Comparison of ENCODE assay signal across 2 cellular contexts in the genomic region with DNA sequence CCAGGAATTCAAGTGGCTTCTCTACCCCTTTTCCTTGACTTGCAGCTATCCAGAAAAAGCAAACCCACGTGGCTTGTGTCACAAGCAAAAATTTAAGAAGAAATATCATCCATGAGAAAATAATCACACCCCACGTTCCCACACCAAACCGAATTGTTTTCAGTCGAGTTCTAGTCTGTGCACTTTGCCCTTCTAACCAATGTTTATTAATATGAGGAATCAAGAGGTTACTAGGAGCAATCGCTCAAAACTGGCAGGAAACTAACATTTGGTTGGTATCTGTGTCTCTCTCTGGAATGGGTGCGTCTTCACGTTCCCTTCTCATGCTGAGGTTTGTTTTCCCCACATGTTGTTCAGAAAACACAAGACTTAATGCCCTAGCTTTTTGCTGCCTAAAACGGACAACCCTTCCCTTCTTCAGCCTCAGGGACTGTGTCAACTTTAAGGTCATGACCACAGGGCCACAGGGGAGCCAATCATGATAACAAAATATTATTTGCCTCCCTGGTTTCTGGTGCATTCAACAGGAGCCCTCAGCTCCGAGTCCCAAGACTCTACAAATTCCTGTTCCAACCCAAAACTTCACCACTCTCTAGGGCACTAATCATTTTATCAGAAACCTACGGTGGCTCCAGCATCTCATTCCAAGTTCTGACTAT.
TF ChIP-seq lines count a peak whose summit lies in the region.

No MANE protein-coding gene starts in this region.

TF ChIP-seq in liver, 16 proteins besides CTCF, POLR2A, EP300 and RAD21:
- TF ChIP-seq HNF4G (IDR thresholded peaks at IDR 0.05) (peak; percentile 24), FOXA2 (IDR thresholded peaks at IDR 0.05) (no peak), SP1 (IDR thresholded peaks at IDR 0.05) (peak; percentile 79), RXRA (IDR thresholded peaks at IDR 0.05) (peak; percentile 71 to 85), HNF4A (conservative IDR thresholded peaks at IDR 0.05) (peak; percentile 67 to 86), EGR1 (IDR thresholded peaks at IDR 0.05; ENCODE audit: low read depth in 2 of 2) (no peak)
- TF ChIP-seq, protein P1, sequence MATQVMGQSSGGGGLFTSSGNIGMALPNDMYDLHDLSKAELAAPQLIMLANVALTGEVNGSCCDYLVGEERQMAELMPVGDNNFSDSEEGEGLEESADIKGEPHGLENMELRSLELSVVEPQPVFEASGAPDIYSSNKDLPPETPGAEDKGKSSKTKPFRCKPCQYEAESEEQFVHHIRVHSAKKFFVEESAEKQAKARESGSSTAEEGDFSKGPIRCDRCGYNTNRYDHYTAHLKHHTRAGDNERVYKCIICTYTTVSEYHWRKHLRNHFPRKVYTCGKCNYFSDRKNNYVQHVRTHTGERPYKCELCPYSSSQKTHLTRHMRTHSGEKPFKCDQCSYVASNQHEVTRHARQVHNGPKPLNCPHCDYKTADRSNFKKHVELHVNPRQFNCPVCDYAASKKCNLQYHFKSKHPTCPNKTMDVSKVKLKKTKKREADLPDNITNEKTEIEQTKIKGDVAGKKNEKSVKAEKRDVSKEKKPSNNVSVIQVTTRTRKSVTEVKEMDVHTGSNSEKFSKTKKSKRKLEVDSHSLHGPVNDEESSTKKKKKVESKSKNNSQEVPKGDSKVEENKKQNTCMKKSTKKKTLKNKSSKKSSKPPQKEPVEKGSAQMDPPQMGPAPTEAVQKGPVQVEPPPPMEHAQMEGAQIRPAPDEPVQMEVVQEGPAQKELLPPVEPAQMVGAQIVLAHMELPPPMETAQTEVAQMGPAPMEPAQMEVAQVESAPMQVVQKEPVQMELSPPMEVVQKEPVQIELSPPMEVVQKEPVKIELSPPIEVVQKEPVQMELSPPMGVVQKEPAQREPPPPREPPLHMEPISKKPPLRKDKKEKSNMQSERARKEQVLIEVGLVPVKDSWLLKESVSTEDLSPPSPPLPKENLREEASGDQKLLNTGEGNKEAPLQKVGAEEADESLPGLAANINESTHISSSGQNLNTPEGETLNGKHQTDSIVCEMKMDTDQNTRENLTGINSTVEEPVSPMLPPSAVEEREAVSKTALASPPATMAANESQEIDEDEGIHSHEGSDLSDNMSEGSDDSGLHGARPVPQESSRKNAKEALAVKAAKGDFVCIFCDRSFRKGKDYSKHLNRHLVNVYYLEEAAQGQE (IDR thresholded peaks at IDR 0.05) = no peak
- TF ChIP-seq, protein P2, sequence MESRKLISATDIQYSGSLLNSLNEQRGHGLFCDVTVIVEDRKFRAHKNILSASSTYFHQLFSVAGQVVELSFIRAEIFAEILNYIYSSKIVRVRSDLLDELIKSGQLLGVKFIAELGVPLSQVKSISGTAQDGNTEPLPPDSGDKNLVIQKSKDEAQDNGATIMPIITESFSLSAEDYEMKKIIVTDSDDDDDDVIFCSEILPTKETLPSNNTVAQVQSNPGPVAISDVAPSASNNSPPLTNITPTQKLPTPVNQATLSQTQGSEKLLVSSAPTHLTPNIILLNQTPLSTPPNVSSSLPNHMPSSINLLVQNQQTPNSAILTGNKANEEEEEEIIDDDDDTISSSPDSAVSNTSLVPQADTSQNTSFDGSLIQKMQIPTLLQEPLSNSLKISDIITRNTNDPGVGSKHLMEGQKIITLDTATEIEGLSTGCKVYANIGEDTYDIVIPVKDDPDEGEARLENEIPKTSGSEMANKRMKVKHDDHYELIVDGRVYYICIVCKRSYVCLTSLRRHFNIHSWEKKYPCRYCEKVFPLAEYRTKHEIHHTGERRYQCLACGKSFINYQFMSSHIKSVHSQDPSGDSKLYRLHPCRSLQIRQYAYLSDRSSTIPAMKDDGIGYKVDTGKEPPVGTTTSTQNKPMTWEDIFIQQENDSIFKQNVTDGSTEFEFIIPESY (IDR thresholded peaks at IDR 0.05) = no peak

TF ChIP-seq in HepG2, 621 proteins besides CTCF, POLR2A, EP300 and RAD21:
- no peak for TF ChIP-seq ZC3H4 (CRISPR knock-in tag; IDR thresholded peaks at IDR 0.05; ENCODE audit: borderline replicate concordance)
- no peak for TF ChIP-seq SMARCE1 (IDR thresholded peaks at IDR 0.05; ENCODE audit: borderline replicate concordance)
- TF ChIP-seq ATRX (CRISPR knock-in tag; IDR thresholded peaks at IDR 0.05; ENCODE audit: borderline replicate concordance) = no peak
- no peak for TF ChIP-seq ZNF136 (CRISPR knock-in tag; IDR thresholded peaks at IDR 0.05; ENCODE audit: low read depth)
- no peak for TF ChIP-seq ZNF460 (CRISPR knock-in tag; IDR thresholded peaks at IDR 0.05; ENCODE audit: borderline replicate concordance)
- TF ChIP-seq REXO4 (CRISPR knock-in tag; IDR thresholded peaks at IDR 0.05; ENCODE audit: borderline replicate concordance) = no peak
- no peak for TF ChIP-seq TSC22D2 (CRISPR knock-in tag; IDR thresholded peaks at IDR 0.05; ENCODE audit: borderline replicate concordance)
- no peak for TF ChIP-seq ASH2L (IDR thresholded peaks at IDR 0.05; ENCODE audit: insufficient read length, low read depth, low read length)
- TF ChIP-seq, protein P3, sequence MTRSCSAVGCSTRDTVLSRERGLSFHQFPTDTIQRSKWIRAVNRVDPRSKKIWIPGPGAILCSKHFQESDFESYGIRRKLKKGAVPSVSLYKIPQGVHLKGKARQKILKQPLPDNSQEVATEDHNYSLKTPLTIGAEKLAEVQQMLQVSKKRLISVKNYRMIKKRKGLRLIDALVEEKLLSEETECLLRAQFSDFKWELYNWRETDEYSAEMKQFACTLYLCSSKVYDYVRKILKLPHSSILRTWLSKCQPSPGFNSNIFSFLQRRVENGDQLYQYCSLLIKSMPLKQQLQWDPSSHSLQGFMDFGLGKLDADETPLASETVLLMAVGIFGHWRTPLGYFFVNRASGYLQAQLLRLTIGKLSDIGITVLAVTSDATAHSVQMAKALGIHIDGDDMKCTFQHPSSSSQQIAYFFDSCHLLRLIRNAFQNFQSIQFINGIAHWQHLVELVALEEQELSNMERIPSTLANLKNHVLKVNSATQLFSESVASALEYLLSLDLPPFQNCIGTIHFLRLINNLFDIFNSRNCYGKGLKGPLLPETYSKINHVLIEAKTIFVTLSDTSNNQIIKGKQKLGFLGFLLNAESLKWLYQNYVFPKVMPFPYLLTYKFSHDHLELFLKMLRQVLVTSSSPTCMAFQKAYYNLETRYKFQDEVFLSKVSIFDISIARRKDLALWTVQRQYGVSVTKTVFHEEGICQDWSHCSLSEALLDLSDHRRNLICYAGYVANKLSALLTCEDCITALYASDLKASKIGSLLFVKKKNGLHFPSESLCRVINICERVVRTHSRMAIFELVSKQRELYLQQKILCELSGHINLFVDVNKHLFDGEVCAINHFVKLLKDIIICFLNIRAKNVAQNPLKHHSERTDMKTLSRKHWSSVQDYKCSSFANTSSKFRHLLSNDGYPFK (CRISPR knock-in tag; IDR thresholded peaks at IDR 0.05; ENCODE audit: borderline replicate concordance) = no peak
- no peak for TF ChIP-seq SRSF1 (optimal IDR thresholded peaks at IDR 0.05; ENCODE audit: low read depth, low read length)
- no peak for TF ChIP-seq SMAD3 (CRISPR knock-in tag; IDR thresholded peaks at IDR 0.05)
- TF ChIP-seq CAMTA2 (CRISPR knock-in tag; IDR thresholded peaks at IDR 0.05; ENCODE audit: borderline replicate concordance) = no peak
- TF ChIP-seq, protein P4, sequence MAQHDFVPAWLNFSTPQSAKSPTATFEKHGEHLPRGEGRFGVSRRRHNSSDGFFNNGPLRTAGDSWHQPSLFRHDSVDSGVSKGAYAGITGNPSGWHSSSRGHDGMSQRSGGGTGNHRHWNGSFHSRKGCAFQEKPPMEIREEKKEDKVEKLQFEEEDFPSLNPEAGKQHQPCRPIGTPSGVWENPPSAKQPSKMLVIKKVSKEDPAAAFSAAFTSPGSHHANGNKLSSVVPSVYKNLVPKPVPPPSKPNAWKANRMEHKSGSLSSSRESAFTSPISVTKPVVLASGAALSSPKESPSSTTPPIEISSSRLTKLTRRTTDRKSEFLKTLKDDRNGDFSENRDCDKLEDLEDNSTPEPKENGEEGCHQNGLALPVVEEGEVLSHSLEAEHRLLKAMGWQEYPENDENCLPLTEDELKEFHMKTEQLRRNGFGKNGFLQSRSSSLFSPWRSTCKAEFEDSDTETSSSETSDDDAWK (CRISPR knock-in tag; IDR thresholded peaks at IDR 0.05) = no peak
- no peak for TF ChIP-seq SP1 (IDR thresholded peaks at IDR 0.05)
- TF ChIP-seq SP1 (CRISPR knock-in tag; IDR thresholded peaks at IDR 0.05) = no peak
- TF ChIP-seq SIX1 (CRISPR knock-in tag; IDR thresholded peaks at IDR 0.05; ENCODE audit: borderline replicate concordance) = no peak
- no peak for TF ChIP-seq GLI4 (CRISPR knock-in tag; IDR thresholded peaks at IDR 0.05; ENCODE audit: borderline replicate concordance)
- TF ChIP-seq, protein P5, sequence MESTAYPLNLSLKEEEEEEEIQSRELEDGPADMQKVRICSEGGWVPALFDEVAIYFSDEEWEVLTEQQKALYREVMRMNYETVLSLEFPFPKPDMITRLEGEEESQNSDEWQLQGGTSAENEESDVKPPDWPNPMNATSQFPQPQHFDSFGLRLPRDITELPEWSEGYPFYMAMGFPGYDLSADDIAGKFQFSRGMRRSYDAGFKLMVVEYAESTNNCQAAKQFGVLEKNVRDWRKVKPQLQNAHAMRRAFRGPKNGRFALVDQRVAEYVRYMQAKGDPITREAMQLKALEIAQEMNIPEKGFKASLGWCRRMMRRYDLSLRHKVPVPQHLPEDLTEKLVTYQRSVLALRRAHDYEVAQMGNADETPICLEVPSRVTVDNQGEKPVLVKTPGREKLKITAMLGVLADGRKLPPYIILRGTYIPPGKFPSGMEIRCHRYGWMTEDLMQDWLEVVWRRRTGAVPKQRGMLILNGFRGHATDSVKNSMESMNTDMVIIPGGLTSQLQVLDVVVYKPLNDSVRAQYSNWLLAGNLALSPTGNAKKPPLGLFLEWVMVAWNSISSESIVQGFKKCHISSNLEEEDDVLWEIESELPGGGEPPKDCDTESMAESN (CRISPR knock-in tag; conservative IDR thresholded peaks at IDR 0.05) = no peak
- TF ChIP-seq TBX2 (CRISPR knock-in tag; IDR thresholded peaks at IDR 0.05; ENCODE audit: borderline replicate concordance) = no peak
- TF ChIP-seq, protein P6, sequence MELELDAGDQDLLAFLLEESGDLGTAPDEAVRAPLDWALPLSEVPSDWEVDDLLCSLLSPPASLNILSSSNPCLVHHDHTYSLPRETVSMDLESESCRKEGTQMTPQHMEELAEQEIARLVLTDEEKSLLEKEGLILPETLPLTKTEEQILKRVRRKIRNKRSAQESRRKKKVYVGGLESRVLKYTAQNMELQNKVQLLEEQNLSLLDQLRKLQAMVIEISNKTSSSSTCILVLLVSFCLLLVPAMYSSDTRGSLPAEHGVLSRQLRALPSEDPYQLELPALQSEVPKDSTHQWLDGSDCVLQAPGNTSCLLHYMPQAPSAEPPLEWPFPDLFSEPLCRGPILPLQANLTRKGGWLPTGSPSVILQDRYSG (CRISPR knock-in tag; IDR thresholded peaks at IDR 0.05) = no peak
- no peak for TF ChIP-seq ZNF672 (CRISPR knock-in tag; IDR thresholded peaks at IDR 0.05)
TF ChIP-seq in HepG2: peak in this region for 0.
